Comparison of ENCODE assay signal across 1 cellular context in the genomic region with DNA sequence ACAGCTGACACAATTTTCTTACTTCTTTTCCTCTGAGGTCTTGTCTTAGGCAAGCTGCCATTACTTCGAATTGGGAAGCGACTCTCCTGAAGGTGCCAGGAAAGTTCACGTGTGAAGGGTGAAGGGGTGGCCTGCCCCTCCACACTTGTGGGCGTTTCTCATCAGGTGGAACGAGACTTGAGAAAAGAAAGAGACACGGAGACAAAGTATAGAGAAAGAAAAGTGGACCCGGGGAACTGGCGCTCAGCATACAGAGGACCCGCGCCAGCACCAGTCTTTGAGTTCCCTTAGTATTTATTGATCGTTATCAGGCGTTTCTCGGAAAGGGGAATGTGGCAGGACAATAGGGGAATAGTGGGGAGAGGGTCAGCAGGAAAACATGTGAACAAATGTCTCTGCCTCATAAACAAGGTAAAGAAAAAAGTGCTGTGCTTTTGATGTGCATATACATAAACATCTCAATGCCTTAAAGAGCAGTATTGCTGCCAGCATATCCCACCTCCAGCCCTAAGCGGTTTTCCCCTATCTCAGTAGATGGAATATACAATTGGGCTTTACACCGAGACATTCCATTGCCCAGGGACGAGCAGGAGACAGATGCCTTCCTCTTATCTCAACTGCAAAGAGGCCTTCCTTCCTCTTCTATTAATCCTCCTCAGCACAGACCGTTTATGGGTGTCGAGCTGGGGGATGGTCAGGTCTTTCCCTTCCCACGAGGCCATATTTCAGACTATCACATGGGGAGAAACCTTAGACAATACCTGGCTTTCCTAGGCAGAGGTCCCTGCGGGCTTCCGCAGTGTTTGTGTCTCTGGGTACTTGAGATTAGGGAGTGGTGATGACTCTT.
TF ChIP-seq lines count a peak whose summit lies in the region.

No MANE protein-coding gene starts in this region.

TF ChIP-seq in HEK293, 187 proteins besides CTCF, POLR2A, EP300 and RAD21:
- 0 out of 2 replicates have a peak, but pooled peaks have one; percentile 32 for TF ChIP-seq FEZF1 (tag by site-specific recombination; IDR thresholded peaks at IDR 0.05)
